12 cellular contexts compared by ENCODE assay signal in genomic region chr5:131324311-131324710, GRCh38.
DNase-seq lines count a peak whose midpoint lies in the region; ATAC-seq and TF ChIP-seq lines count a peak whose summit lies in the region.
"Had no signal": no experiment of that assay in that cellular context is flagged by ENCODE, and none has a peak within 500 bp of the region (broad histone marks: within the 10 kb centered on the region; RNA-seq: fewer than 3 reads in every experiment).

No MANE protein-coding gene starts in this region.

- no peak overlapping the region for H2AFZ ChIP-seq in mesenchymal stem cell (ENCODE audit: low read depth, low read length)

- no peak overlapping the region for H4K8ac ChIP-seq in mesenchymal stem cell (ENCODE audit: low read length)

- intact Hi-C loops in Right ventricle myocardium superior (cut with DNase I): no loop called here
- intact Hi-C loops in left ventricle myocardium inferior (cut with micrococcal nuclease): no loop called here

- H3K14ac ChIP-seq in mesenchymal stem cell (ENCODE audit: low read length in 2 of 2): no peak overlapping the region

- TF ChIP-seq CTCF in left ventricle myocardium inferior (IDR thresholded peaks at IDR 0.05; ENCODE audit: borderline replicate concordance) (no peak), type B pancreatic cell (conservative IDR thresholded peaks at IDR 0.05) (no peak)

- peak overlapping the region; percentile 3 for H3K4me3 Mint-ChIP-seq in type B pancreatic cell

- H3K36me3 ChIP-seq in left ventricle myocardium inferior: no peaks in the 10 kb centered on the region
- peaks cover 0 to 7% of the 10 kb centered on the region in 2 experiments for H3K36me3 ChIP-seq in mesenchymal stem cell (ENCODE audit: control insufficient read depth in 1 of 2, insufficient read depth in 2 of 2, low read depth in 1 of 2, low read length in 2 of 2)
- H3K36me3 ChIP-seq: BE2C had no signal

- H3K4me3 ChIP-seq in left ventricle myocardium inferior (no peak overlapping the region), mesenchymal stem cell (ENCODE audit: insufficient read depth in 1 of 2, low read depth in 1 of 2, low read length in 2 of 2) (no peak overlapping the region)
- H3K4me3 ChIP-seq: K562 had no signal

- ATAC-seq in Right ventricle myocardium superior (ENCODE audit: poor library complexity) (peak; percentile 68), GM21619 (IDR thresholded peaks at IDR 0.05; ENCODE audit: unreplicated experiment) (no peak), GM18907 (IDR thresholded peaks at IDR 0.05; ENCODE audit: unreplicated experiment) (no peak)
- ATAC-seq: K562 had no signal

- H3K9me3 ChIP-seq in left ventricle myocardium inferior (replicated peaks) (no peaks in the 10 kb centered on the region), mesenchymal stem cell (ENCODE audit: control insufficient read depth, low read length) (peaks cover 7% of the 10 kb centered on the region)
- H3K9me3 ChIP-seq: BE2C had no signal

- no peak overlapping the region for H3K18ac ChIP-seq in mesenchymal stem cell (ENCODE audit: low read depth in 1 of 2, low read length in 2 of 2)

- WGBS in mesenchymal stem cell: 80% methylated on average over 1 of the region's 1 CpG

- peak overlapping the region; percentile 51 for H3K9ac ChIP-seq in mesenchymal stem cell (ENCODE audit: low read length)

- no peak overlapping the region for H4K91ac ChIP-seq in mesenchymal stem cell (ENCODE audit: low read length)

- H3K4me1 ChIP-seq in left ventricle myocardium inferior (peaks cover 36% of the 10 kb centered on the region), mesenchymal stem cell (ENCODE audit: control insufficient read depth, insufficient read depth, low read depth, low read length) (peaks cover 3% of the 10 kb centered on the region)
- H3K4me1 ChIP-seq: BE2C had no signal

- no peaks in the 10 kb centered on the region for H3K27me3 ChIP-seq in left ventricle myocardium inferior (ENCODE audit: low read depth)
- no peaks in the 10 kb centered on the region for H3K27me3 ChIP-seq in mesenchymal stem cell (ENCODE audit: control insufficient read depth in 1 of 2, insufficient read depth in 1 of 2, low read length in 2 of 2)
- H3K27me3 ChIP-seq: BE2C had no signal

- no peaks in the 10 kb centered on the region for H3K9me3 Mint-ChIP-seq in type B pancreatic cell

- no peak overlapping the region for H2BK12ac ChIP-seq in mesenchymal stem cell (ENCODE audit: low read length in 2 of 2)

- no peak overlapping the region for H2BK5ac ChIP-seq in mesenchymal stem cell (ENCODE audit: low read depth, low read length, poor library complexity, severe bottlenecking)

- H3K27me3 Mint-ChIP-seq in type B pancreatic cell: no peaks in the 10 kb centered on the region

- H3K27ac ChIP-seq in left ventricle myocardium inferior (replicated peaks) (no peak overlapping the region), caudate nucleus (ENCODE audit: low read depth, low read length) (peak overlapping the region; percentile 91), mesenchymal stem cell (ENCODE audit: low read length, poor library complexity, severe bottlenecking) (no peak overlapping the region)

- no peak overlapping the region for H2BK15ac ChIP-seq in mesenchymal stem cell (ENCODE audit: low read depth, poor library complexity, severe bottlenecking)

- no peak overlapping the region for H2BK120ac ChIP-seq in mesenchymal stem cell (ENCODE audit: low read depth, low read length)

- H3K4ac ChIP-seq in mesenchymal stem cell (ENCODE audit: low read depth in 1 of 2, low read length in 2 of 2): no peak overlapping the region

- no peaks in the 10 kb centered on the region for H3K4me1 Mint-ChIP-seq in type B pancreatic cell (ENCODE audit: unreplicated experiment)

- no peak overlapping the region for H2AK5ac ChIP-seq in mesenchymal stem cell (ENCODE audit: low read length, severe bottlenecking)

- no peak overlapping the region for H3K4me2 ChIP-seq in mesenchymal stem cell (ENCODE audit: low read length, poor library complexity, severe bottlenecking)

- H3K23ac ChIP-seq in mesenchymal stem cell (ENCODE audit: low read length in 2 of 2): no peak overlapping the region

- peaks cover 8% of the 10 kb centered on the region for H3K79me1 ChIP-seq in mesenchymal stem cell (replicated peaks; ENCODE audit: low read length, poor library complexity, severe bottlenecking)

- H3K27ac Mint-ChIP-seq in type B pancreatic cell: no peak overlapping the region

- no peak for DNase-seq in Right ventricle myocardium superior
- DNase-seq in left ventricle myocardium inferior: no peak
- peak in 38 of 61 donors; percentile 2 to 64 (median 18) for DNase-seq in caudate nucleus (lab: John Stamatoyannopoulos, UW)
- no peak for DNase-seq in mesenchymal stem cell
- no peak for DNase-seq in type B pancreatic cell (ENCODE audit: extremely low spot score, unreplicated experiment)
- no peak for DNase-seq in NCI-H1092 treated with DMSO at 0.1 percent for 48 hours (lab: John Stamatoyannopoulos, UW)
- DNase-seq: BE2C, NCI-H2081, T-helper 2 cell had no signal

- H3K36me3 Mint-ChIP-seq in type B pancreatic cell: peaks cover 18% of the 10 kb centered on the region

Comparison
In these comparisons a context has a peak if more than half of its experiments do, and no peak if none do; other contexts are left out.
1. DNase-seq: peak in caudate nucleus (38 of 61); none in Right ventricle myocardium superior (single experiment), left ventricle myocardium inferior (single experiment), mesenchymal stem cell (single experiment), type B pancreatic cell (single experiment) and NCI-H1092 treated with DMSO at 0.1 percent for 48 hours (single experiment).